ENCODE assay signal across 9 cellular contexts in the genomic region with DNA sequence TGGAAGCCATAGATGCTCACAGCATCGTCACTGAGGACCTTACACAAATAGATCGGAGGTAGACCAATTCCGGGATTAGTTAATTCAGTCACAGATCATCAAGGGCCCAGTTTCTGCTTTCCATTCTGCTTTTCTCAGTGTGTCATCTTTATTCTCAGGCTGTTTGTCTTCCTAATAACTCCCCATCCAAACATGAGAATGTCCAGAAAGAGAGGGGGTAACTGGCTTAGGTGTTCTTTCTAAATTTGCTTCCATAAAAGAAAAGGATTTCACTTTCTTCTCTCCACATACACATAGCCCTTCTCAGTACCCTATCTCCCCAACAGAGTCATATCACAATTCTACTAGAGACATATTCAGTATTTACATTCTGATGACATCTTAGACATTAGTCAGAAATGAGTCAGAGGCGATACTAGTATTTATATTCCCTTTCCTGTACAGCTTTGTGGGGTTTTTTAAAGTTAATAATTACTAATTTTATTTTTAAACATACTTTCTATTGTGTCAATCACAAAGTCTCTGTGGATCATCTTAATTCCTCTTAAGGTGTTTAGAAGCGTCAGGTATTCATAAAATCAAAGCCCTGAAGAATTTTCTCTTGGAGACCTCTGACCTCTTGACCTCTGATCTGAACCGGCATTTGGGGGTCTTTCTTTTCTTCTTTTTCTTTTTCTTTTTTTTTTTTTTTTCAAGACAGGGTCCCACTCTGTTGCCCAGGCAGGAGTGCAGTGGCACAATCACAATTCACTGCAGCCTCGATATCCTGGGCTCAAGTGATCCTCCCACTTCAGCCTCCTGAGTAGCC. TPM values are rescaled to one million over a fixed set of nuclear protein-coding genes. Genes with fewer than 3 reads are reported as not detected.
DNase-seq lines count a peak whose midpoint lies in the region; ATAC-seq and TF ChIP-seq lines count a peak whose summit lies in the region.
"Had no signal": no experiment of that assay in that cellular context is flagged by ENCODE, and none has a peak within 500 bp of the region (broad histone marks: within the 10 kb centered on the region; RNA-seq: fewer than 3 reads in every experiment).

No MANE protein-coding gene starts in this region.

- DNase-seq in activated T-cell treated with anti-CD3 and anti-CD28 coated beads, Interleukin-2, amount 50 U/mL, for 4 hours = no peak
- DNase-seq in activated T-cell treated with anti-CD3 and anti-CD28 coated beads for 4 hours (no peak), SK-N-SH (no peak), stromal cell of bone marrow (ENCODE audit: low read depth) (peak; percentile 32), testis (no peak), H9 (no peak)

- H3K27me3 ChIP-seq in SK-N-SH (ENCODE audit: insufficient read depth) (no peaks in the 10 kb centered on the region), testis (no peaks in the 10 kb centered on the region), H9 (ENCODE audit: insufficient read depth, low read length) (no peaks in the 10 kb centered on the region), gastroesophageal sphincter (no peaks in the 10 kb centered on the region)
- H3K27me3 ChIP-seq: BLaER1 treated with 17β-estradiol and CSF1 and Interleukin-3, amounts not matched to agents 10 nM and 100 nM had no signal

- H3K9ac ChIP-seq in SK-N-SH = no peak overlapping the region
- H3K9ac ChIP-seq in H9 (ENCODE audit: extremely low read depth, insufficient read length, low read length) = no peak overlapping the region
- H3K9ac ChIP-seq: BLaER1 treated with 17β-estradiol and CSF1 and Interleukin-3, amounts not matched to agents 10 nM and 100 nM had no signal

- H3K14ac ChIP-seq in H9 (ENCODE audit: insufficient read depth, low read length) = no peak overlapping the region

- H4K8ac ChIP-seq in H9 (replicated peaks; ENCODE audit: insufficient read length, low read depth, low read length) = no peak overlapping the region

- no peak overlapping the region for H3K4me3 ChIP-seq in SK-N-SH (ENCODE audit: low read depth in 2 of 2, low read length in 1 of 2)
- no peak overlapping the region for H3K4me3 ChIP-seq in testis
- H3K4me3 ChIP-seq in gastroesophageal sphincter = no peak overlapping the region
- H3K4me3 ChIP-seq: BLaER1 treated with 17β-estradiol and CSF1 and Interleukin-3, amounts not matched to agents 10 nM and 100 nM had no signal

- POLR2A ChIA-PET in SK-N-SH (lab: Yijun Ruan, JAX) = no interaction called here

- no peaks in the 10 kb centered on the region for H3K9me2 ChIP-seq in SK-N-SH

- H3K4me1 ChIP-seq in SK-N-SH (ENCODE audit: control insufficient read depth in 1 of 2, insufficient read depth in 2 of 2, low read depth in 1 of 2, low read length in 1 of 2) = no peaks in the 10 kb centered on the region; a peak in 1 of 4 replicates
- no peaks in the 10 kb centered on the region for H3K4me1 ChIP-seq in testis
- no peaks in the 10 kb centered on the region for H3K4me1 ChIP-seq in H9 (ENCODE audit: insufficient read depth, low read length)
- no peaks in the 10 kb centered on the region for H3K4me1 ChIP-seq in gastroesophageal sphincter
- H3K4me1 ChIP-seq: BLaER1 treated with 17β-estradiol and CSF1 and Interleukin-3, amounts not matched to agents 10 nM and 100 nM had no signal

- H3F3A ChIP-seq in SK-N-SH (replicated peaks; ENCODE audit: insufficient read depth) = peaks cover 18% of the 10 kb centered on the region

- H2AK5ac ChIP-seq in H9 (ENCODE audit: insufficient read length, low read length) = no peak overlapping the region

- no peak overlapping the region for H3K23ac ChIP-seq in H9 (ENCODE audit: insufficient read length, low read depth, low read length)

- ATAC-seq in activated T-cell treated with anti-CD3 and anti-CD28 coated beads, Interleukin-2, amount 50 U/mL, for 4 hours = peak; percentile 48 to 51
- ATAC-seq in HG02938 (IDR thresholded peaks at IDR 0.05; ENCODE audit: unreplicated experiment) (peak; percentile 100), gastroesophageal sphincter (no peak)

- H2BK5ac ChIP-seq in H9 (ENCODE audit: insufficient read length, low read length) = no peak overlapping the region

- no peaks in the 10 kb centered on the region for H3K9me3 Mint-ChIP-seq in activated T-cell treated with anti-CD3 and anti-CD28 coated beads, Interleukin-2, amount 50 U/mL, for 4 hours
- no peaks in the 10 kb centered on the region; a peak in 1 of 5 replicates for H3K9me3 Mint-ChIP-seq in H9

- no peaks in the 10 kb centered on the region for H3K4me1 Mint-ChIP-seq in activated T-cell treated with anti-CD3 and anti-CD28 coated beads, Interleukin-2, amount 50 U/mL, for 4 hours (ENCODE audit: low read depth)
- no peaks in the 10 kb centered on the region for H3K4me1 Mint-ChIP-seq in H9

- H3K18ac ChIP-seq in H9 (ENCODE audit: insufficient read length, low read depth, low read length) = no peak overlapping the region

- H3K27ac Mint-ChIP-seq in H9 = no peak overlapping the region

- CTCF ChIA-PET in SK-N-SH (lab: Yijun Ruan, JAX) = no interaction called here

- no peak overlapping the region for H4K5ac ChIP-seq in H9 (ENCODE audit: insufficient read length, low read depth, low read length)

- H4K91ac ChIP-seq in H9 (ENCODE audit: insufficient read length, low read depth, low read length) = no peak overlapping the region

- H4K20me1 ChIP-seq in SK-N-SH (ENCODE audit: insufficient read depth) (no peaks in the 10 kb centered on the region), H9 (ENCODE audit: control insufficient read depth, insufficient read depth, insufficient read length) (no peaks in the 10 kb centered on the region)
- H4K20me1 ChIP-seq: BLaER1 treated with 17β-estradiol and CSF1 and Interleukin-3, amounts not matched to agents 10 nM and 100 nM had no signal

- H3K27me3 Mint-ChIP-seq in activated T-cell treated with anti-CD3 and anti-CD28 coated beads, Interleukin-2, amount 50 U/mL, for 4 hours (ENCODE audit: low read depth) = peaks cover 2% of the 10 kb centered on the region
- no peaks in the 10 kb centered on the region for H3K27me3 Mint-ChIP-seq in H9 (ENCODE audit: low read depth)

- H2BK15ac ChIP-seq in H9 (ENCODE audit: low read depth, low read length) = no peak overlapping the region

- H3K79me1 ChIP-seq in H9 (ENCODE audit: insufficient read depth, low read depth, low read length, poor library complexity, severe bottlenecking) = no peaks in the 10 kb centered on the region

- no peak overlapping the region for H3K56ac ChIP-seq in H9 (ENCODE audit: insufficient read length, low read depth, low read length)

- no peaks in the 10 kb centered on the region for H3K36me3 Mint-ChIP-seq in activated T-cell treated with anti-CD3 and anti-CD28 coated beads, Interleukin-2, amount 50 U/mL, for 4 hours (ENCODE audit: insufficient read depth)
- H3K36me3 Mint-ChIP-seq in H9 (ENCODE audit: insufficient read depth in 1 of 3, low read depth in 3 of 3) = no peaks in the 10 kb centered on the region

- no peaks in the 10 kb centered on the region for H3K23me2 ChIP-seq in H9 (ENCODE audit: insufficient read length, low read depth, low read length, poor library complexity, severe bottlenecking)

- intact Hi-C loops in testis (cut with DNase I; ENCODE audit: low total_unique reads) = no loop called here

- H3K27ac ChIP-seq in SK-N-SH (ENCODE audit: low read depth in 2 of 2, low read length in 1 of 2) (peak overlapping the region in 1 of 2 experiments; percentile 66; a peak in 2 of 4 replicates), testis (no peak overlapping the region), H9 (ENCODE audit: insufficient read length, low read depth, low read length) (no peak overlapping the region), gastroesophageal sphincter (no peak overlapping the region)
- H3K27ac ChIP-seq: BLaER1 treated with 17β-estradiol and CSF1 and Interleukin-3, amounts not matched to agents 10 nM and 100 nM had no signal

- H2AFZ ChIP-seq in SK-N-SH (ENCODE audit: low read depth) (peak overlapping the region; percentile 52; the same call in 1 of the 2 replicates), H9 (ENCODE audit: low read length) (no peak overlapping the region)

- no peak overlapping the region for H3T11ph ChIP-seq in H9 (ENCODE audit: low read length)

- no peak overlapping the region for H2BK20ac ChIP-seq in H9 (ENCODE audit: low read depth, low read length, poor library complexity, severe bottlenecking)

- TF ChIP-seq CTCF in SK-N-SH (IDR thresholded peaks at IDR 0.05) = no peak
- TF ChIP-seq CTCF in testis (IDR thresholded peaks at IDR 0.05) = no peak
- no peak for TF ChIP-seq CTCF in H9 (conservative IDR thresholded peaks at IDR 0.05)
- TF ChIP-seq CTCF in gastroesophageal sphincter (IDR thresholded peaks at IDR 0.05) = no peak

- no peak overlapping the region for H2BK12ac ChIP-seq in H9 (ENCODE audit: insufficient read length, low read depth, low read length)

- WGBS in SK-N-SH (ENCODE audit: low lambda C conversion rate) = 64% methylated on average over 7 of the region's 7 CpGs
- WGBS in testis, 2 donors = 83 to 86% methylated on average over 7 of the region's 7 CpGs
- no CpG with 5 or more reads among the region's 7 CpGs for WGBS in H9 (ENCODE audit: extremely low coverage, insufficient read length, low lambda C conversion rate)
- WGBS in gastroesophageal sphincter (ENCODE audit: low coverage in 1 of 2), 2 donors = 73 to 82% methylated on average over 7 of the region's 7 CpGs

- TF ChIP-seq POLR2A in testis (IDR thresholded peaks at IDR 0.05) (no peak), gastroesophageal sphincter (IDR thresholded peaks at IDR 0.05) (no peak)

- no peak overlapping the region for H3K4me3 Mint-ChIP-seq in activated T-cell treated with anti-CD3 and anti-CD28 coated beads, Interleukin-2, amount 50 U/mL, for 4 hours
- no peak overlapping the region for H3K4me3 Mint-ChIP-seq in H9

- no peak for TF ChIP-seq RAD21 in SK-N-SH (IDR thresholded peaks at IDR 0.05; ENCODE audit: low read length)

- no peaks in the 10 kb centered on the region for H3K9me3 ChIP-seq in SK-N-SH
- H3K9me3 ChIP-seq in testis = no peaks in the 10 kb centered on the region
- no peaks in the 10 kb centered on the region for H3K9me3 ChIP-seq in H9 (ENCODE audit: control insufficient read depth, low read depth, low read length)
- no peaks in the 10 kb centered on the region for H3K9me3 ChIP-seq in gastroesophageal sphincter
- H3K9me3 ChIP-seq: BLaER1 treated with 17β-estradiol and CSF1 and Interleukin-3, amounts not matched to agents 10 nM and 100 nM had no signal

- H3K36me3 ChIP-seq in SK-N-SH (replicated peaks in 1 of 2; ENCODE audit: control insufficient read depth in 1 of 2, insufficient read depth in 2 of 2, low read length in 1 of 2) (no peaks in the 10 kb centered on the region), testis (ENCODE audit: low read depth, missing control alignments) (no peaks in the 10 kb centered on the region), gastroesophageal sphincter (no peaks in the 10 kb centered on the region)
- H3K36me3 ChIP-seq: BLaER1 treated with 17β-estradiol and CSF1 and Interleukin-3, amounts not matched to agents 10 nM and 100 nM had no signal

- TF ChIP-seq EP300 in SK-N-SH (IDR thresholded peaks at IDR 0.05; ENCODE audit: borderline replicate concordance in 1 of 2, low read depth in 1 of 2, low read length in 1 of 2) = no peak
- TF ChIP-seq EP300 in gastroesophageal sphincter (IDR thresholded peaks at IDR 0.05) = no peak

- no peaks in the 10 kb centered on the region for H3K79me2 ChIP-seq in SK-N-SH (ENCODE audit: insufficient read depth)
- H3K79me2 ChIP-seq in H9 (ENCODE audit: insufficient read depth, low read length) = 0 out of 2 replicates have a peak, but pooled peaks cover 1% of the 10 kb centered on the region

- no peak overlapping the region for H2BK120ac ChIP-seq in H9 (ENCODE audit: low read depth, low read length, poor library complexity, severe bottlenecking)

- H3K4me2 ChIP-seq in SK-N-SH = peak overlapping the region; percentile 40; the same call in 1 of the 2 replicates
- no peak overlapping the region for H3K4me2 ChIP-seq in H9 (ENCODE audit: insufficient read depth, insufficient read length, low read length)
- H3K4me2 ChIP-seq: BLaER1 treated with 17β-estradiol and CSF1 and Interleukin-3, amounts not matched to agents 10 nM and 100 nM had no signal

- no peak overlapping the region for H3K4ac ChIP-seq in H9 (ENCODE audit: low read depth, low read length)

RNA-seq across cellular contexts. Expression of a gene that starts 24.3 kb away (rescaled TPM):
- under 1 TPM; 0.22 to 0.45 (median 0.35) TPM for total RNA-seq in activated T-cell treated with anti-CD3 and anti-CD28 coated beads, Interleukin-2, amount 50 U/mL, for 4 hours
- polyA plus RNA-seq in SK-N-SH (2012; rRNA removed) (0.97 and 1.9 TPM in 2 replicates), testis (ENCODE audit: insufficient read depth, low read depth, low replicate concordance) (0.57 TPM)
- 0.84 and 1.0 TPM in 2 replicates for polyA plus RNA-seq in SK-N-SH (2012; cell fraction: cytosol; rRNA removed)
- polyA plus RNA-seq in SK-N-SH (2012; cell fraction: nucleus; rRNA removed) = 2.3 and 2.7 TPM in 2 replicates
- total RNA-seq in testis (1 to 10 TPM in 1 of 2 donors, under 1 TPM in 1; 0.56 to 1.3 TPM), H9 (2021) (0.35 and 0.50 TPM in 2 replicates), gastroesophageal sphincter (1 to 10 TPM in 1 of 4 donors, under 1 TPM in 2, not detected in 1; 0.32 to 3.3 (median 0.85) TPM)
